ENCODE assay signal across 15 cellular contexts in the genomic region with DNA sequence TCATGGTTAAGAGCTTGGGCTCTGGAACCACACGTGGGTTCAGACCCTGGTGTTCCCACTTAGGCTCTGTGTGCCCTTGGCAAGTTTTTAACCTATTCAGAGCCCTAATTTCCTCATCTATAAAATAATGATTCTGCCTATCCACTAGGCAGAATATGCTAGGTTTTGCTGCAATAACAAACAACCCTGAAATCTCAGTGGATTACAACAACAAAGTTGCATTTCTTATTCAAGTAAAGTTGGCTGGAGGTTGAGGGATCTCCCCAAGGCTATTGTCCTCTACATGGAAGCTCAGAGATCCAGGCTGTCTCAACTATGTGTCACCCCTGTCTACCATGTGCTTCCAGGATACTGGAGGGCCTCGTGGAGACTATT.
DNase-seq lines count a peak whose midpoint lies in the region; ATAC-seq and TF ChIP-seq lines count a peak whose summit lies in the region.
"Had no signal": no experiment of that assay in that cellular context is flagged by ENCODE, and none has a peak within 500 bp of the region (broad histone marks: within the 10 kb centered on the region; RNA-seq: fewer than 3 reads in every experiment).

No MANE protein-coding gene starts in this region.

- no peaks in the 10 kb centered on the region for H3K36me3 ChIP-seq in SK-N-SH (replicated peaks in 1 of 2; ENCODE audit: control insufficient read depth in 1 of 2, insufficient read depth in 2 of 2, low read length in 1 of 2)
- H3K36me3 ChIP-seq in RWPE2 (ENCODE audit: low read depth) = no peaks in the 10 kb centered on the region
- no peaks in the 10 kb centered on the region for H3K36me3 ChIP-seq in thoracic aorta
- H3K36me3 ChIP-seq: BLaER1, HAP-1 had no signal

- TF ChIP-seq EP300 in SK-N-SH (IDR thresholded peaks at IDR 0.05; ENCODE audit: borderline replicate concordance in 1 of 2, low read depth in 1 of 2, low read length in 1 of 2) = no peak

- CTCF ChIA-PET in SK-N-SH (lab: Yijun Ruan, JAX) = interaction anchor here (1.3 kb wide), 1 partner anchor 27 kb away, joined by 3 read pairs; no protein-coding TSS in a partner anchor

- H3K4me1 ChIP-seq in SK-N-SH (ENCODE audit: control insufficient read depth in 1 of 2, insufficient read depth in 2 of 2, low read depth in 1 of 2, low read length in 1 of 2) = peaks cover 5 to 25% of the 10 kb centered on the region in 2 experiments; a peak in 2 of 4 replicates
- peaks cover 25% of the 10 kb centered on the region for H3K4me1 ChIP-seq in RWPE2 (ENCODE audit: insufficient read depth, poor library complexity, severe bottlenecking)
- peaks cover 7 to 32% of the 10 kb centered on the region in 2 donors for H3K4me1 ChIP-seq in thoracic aorta (ENCODE audit: control insufficient read depth in 1 of 2, low read depth in 2 of 2)
- H3K4me1 ChIP-seq: HAP-1 had no signal

- H4K20me1 ChIP-seq in SK-N-SH (ENCODE audit: insufficient read depth) = no peaks in the 10 kb centered on the region
- H4K20me1 ChIP-seq: BLaER1 had no signal

- H3K4me3 ChIP-seq in SK-N-SH (ENCODE audit: low read depth in 2 of 2, low read length in 1 of 2) (no peak overlapping the region), RWPE2 (ENCODE audit: severe bottlenecking) (no peak overlapping the region), coronary artery (no peak overlapping the region), thoracic aorta (no peak overlapping the region)
- H3K4me3 ChIP-seq: BLaER1, HAP-1 had no signal

- DNase-seq in SK-N-SH (no peak), RWPE2 (ENCODE audit: low spot score) (no peak), coronary artery (ENCODE audit: low spot score) (no peak), thoracic aorta (ENCODE audit: low spot score) (no peak), NCI-H524 treated with DMSO at 0.1 percent for 48 hours (lab: John Stamatoyannopoulos, UW) (no peak)
- DNase-seq: AML-193; CD4-positive, CD25-positive, alpha-beta regulatory T cell; DMS53; GF-D8 had no signal

- H3K79me2 ChIP-seq in SK-N-SH (ENCODE audit: insufficient read depth) = no peaks in the 10 kb centered on the region

- ATAC-seq in SK-N-SH treated with all-trans-retinoic acid at 6 μM for 48 hours = no peak
- ATAC-seq in RWPE2 (ENCODE audit: low read depth) = no peak
- no peak for ATAC-seq in thoracic aorta (ENCODE audit: insufficient number of reproducible peaks, low FRiP score, low read depth)
- ATAC-seq in HG03460 (IDR thresholded peaks at IDR 0.05; ENCODE audit: unreplicated experiment) = no peak
- no peak for ATAC-seq in GM21526 (IDR thresholded peaks at IDR 0.05; ENCODE audit: low FRiP score, unreplicated experiment)

- H3K9me3 ChIP-seq in SK-N-SH (no peaks in the 10 kb centered on the region), RWPE2 (ENCODE audit: severe bottlenecking) (peaks cover 3% of the 10 kb centered on the region), thoracic aorta (no peaks in the 10 kb centered on the region)
- H3K9me3 ChIP-seq: BLaER1, HAP-1 had no signal

- WGBS in SK-N-SH (ENCODE audit: low lambda C conversion rate) = 80% methylated on average over 2 of the region's 2 CpGs

- 0 out of 2 replicates have a peak overlapping the region, but pooled peaks have one; percentile 13 for H3K4me2 ChIP-seq in SK-N-SH
- H3K4me2 ChIP-seq: BLaER1 had no signal

- peak overlapping the region in 1 of 2 experiments; percentile 77; a peak in 2 of 4 replicates for H3K27ac ChIP-seq in SK-N-SH (ENCODE audit: low read depth in 2 of 2, low read length in 1 of 2)
- H3K27ac ChIP-seq in RWPE2 (ENCODE audit: poor library complexity, severe bottlenecking) = peak overlapping the region; percentile 59
- H3K27ac ChIP-seq in coronary artery = peak overlapping the region; percentile 62 to 79
- H3K27ac ChIP-seq in thoracic aorta = peak overlapping the region; percentile 78 to 86
- H3K27ac ChIP-seq: 22Rv1, BLaER1 had no signal

- H3K27me3 ChIP-seq in SK-N-SH (ENCODE audit: insufficient read depth) (no peaks in the 10 kb centered on the region), RWPE2 (ENCODE audit: insufficient read depth, poor library complexity, severe bottlenecking) (no peaks in the 10 kb centered on the region), thoracic aorta (replicated peaks; ENCODE audit: insufficient read depth) (no peaks in the 10 kb centered on the region)
- H3K27me3 ChIP-seq: BLaER1 had no signal

- H3K9me2 ChIP-seq in SK-N-SH = no peaks in the 10 kb centered on the region

- H3F3A ChIP-seq in SK-N-SH (replicated peaks; ENCODE audit: insufficient read depth) = peaks cover 20% of the 10 kb centered on the region

- H2AFZ ChIP-seq in SK-N-SH (ENCODE audit: low read depth) = no peak overlapping the region

- H3K9ac ChIP-seq in SK-N-SH = peak overlapping the region; percentile 29; the same call in 1 of the 2 replicates
- H3K9ac ChIP-seq: BLaER1 had no signal

- no peak for TF ChIP-seq RAD21 in SK-N-SH (IDR thresholded peaks at IDR 0.05; ENCODE audit: low read length)

- POLR2A ChIA-PET in SK-N-SH (lab: Yijun Ruan, JAX) = no interaction called here

- TF ChIP-seq CTCF in SK-N-SH (IDR thresholded peaks at IDR 0.05) (no peak), RWPE2 (IDR thresholded peaks at IDR 0.05; ENCODE audit: poor library complexity, severe bottlenecking) (no peak), coronary artery (IDR thresholded peaks at IDR 0.05) (no peak), thoracic aorta (IDR thresholded peaks at IDR 0.05) (no peak)

TF ChIP-seq in SK-N-SH, 30 proteins besides CTCF, POLR2A, EP300 and RAD21 (continues in another document):
- TF ChIP-seq, protein P1, sequence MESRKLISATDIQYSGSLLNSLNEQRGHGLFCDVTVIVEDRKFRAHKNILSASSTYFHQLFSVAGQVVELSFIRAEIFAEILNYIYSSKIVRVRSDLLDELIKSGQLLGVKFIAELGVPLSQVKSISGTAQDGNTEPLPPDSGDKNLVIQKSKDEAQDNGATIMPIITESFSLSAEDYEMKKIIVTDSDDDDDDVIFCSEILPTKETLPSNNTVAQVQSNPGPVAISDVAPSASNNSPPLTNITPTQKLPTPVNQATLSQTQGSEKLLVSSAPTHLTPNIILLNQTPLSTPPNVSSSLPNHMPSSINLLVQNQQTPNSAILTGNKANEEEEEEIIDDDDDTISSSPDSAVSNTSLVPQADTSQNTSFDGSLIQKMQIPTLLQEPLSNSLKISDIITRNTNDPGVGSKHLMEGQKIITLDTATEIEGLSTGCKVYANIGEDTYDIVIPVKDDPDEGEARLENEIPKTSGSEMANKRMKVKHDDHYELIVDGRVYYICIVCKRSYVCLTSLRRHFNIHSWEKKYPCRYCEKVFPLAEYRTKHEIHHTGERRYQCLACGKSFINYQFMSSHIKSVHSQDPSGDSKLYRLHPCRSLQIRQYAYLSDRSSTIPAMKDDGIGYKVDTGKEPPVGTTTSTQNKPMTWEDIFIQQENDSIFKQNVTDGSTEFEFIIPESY (IDR thresholded peaks at IDR 0.05; ENCODE audit: borderline replicate concordance, low read depth) = no peak

TF ChIP-seq in SK-N-SH treated with all-trans-retinoic acid at 6 μM for 48 hours, 23 proteins besides CTCF, POLR2A, EP300 and RAD21:
- TF ChIP-seq ESRRG (CRISPR knock-in tag; IDR thresholded peaks at IDR 0.05) (no peak), TOX (CRISPR knock-in tag; IDR thresholded peaks at IDR 0.05; ENCODE audit: borderline replicate concordance) (no peak), ZNF8 (CRISPR knock-in tag; IDR thresholded peaks at IDR 0.05) (no peak), ZNF70 (CRISPR knock-in tag; IDR thresholded peaks at IDR 0.05) (no peak), ZFP3 (CRISPR knock-in tag; IDR thresholded peaks at IDR 0.05) (no peak)
